ENCODE assay signal across 10 cellular contexts in the genomic region with DNA sequence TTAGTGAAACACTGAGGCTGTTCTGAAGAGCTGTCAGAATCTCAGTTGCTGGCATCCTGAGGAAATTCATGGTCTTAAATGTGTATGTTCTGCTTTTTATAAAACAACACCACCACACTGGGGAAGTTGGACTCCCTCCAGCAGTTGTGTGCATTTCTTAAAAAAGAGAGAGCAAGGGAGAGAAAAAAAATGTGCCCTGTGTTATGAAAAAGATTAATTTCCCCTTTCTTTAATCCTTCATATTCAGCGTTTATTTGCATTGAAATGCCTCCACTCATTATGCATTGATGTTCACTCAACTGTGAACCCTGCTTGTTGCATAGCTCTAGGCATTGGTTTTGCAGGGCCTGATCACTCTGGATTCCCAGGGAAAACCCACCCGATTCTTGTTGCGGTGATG. TPM values are rescaled to one million over a fixed set of nuclear protein-coding genes. Genes with fewer than 3 reads are reported as not detected.
DNase-seq lines count a peak whose midpoint lies in the region; ATAC-seq and TF ChIP-seq lines count a peak whose summit lies in the region.
"Had no signal": no experiment of that assay in that cellular context is flagged by ENCODE, and none has a peak within 500 bp of the region (broad histone marks: within the 10 kb centered on the region; RNA-seq: fewer than 3 reads in every experiment).

No MANE protein-coding gene starts in this region.

- intact Hi-C loops in activated CD4-positive, alpha-beta T cell treated with anti-CD3 and anti-CD28 coated beads for 36 hours (cut with DNase I, micrococcal nuclease), result no loop called here
- intact Hi-C loops in activated CD4-positive, alpha-beta T cell treated with anti-CD3 and anti-CD28 coated beads, Interleukin-2, amount 10 ng/mL, durations not matched to agents 24 days and 14 days (cut with micrococcal nuclease), result no loop called here

- H3K9me3 Mint-ChIP-seq in activated CD4-positive, alpha-beta T cell treated with anti-CD3 and anti-CD28 coated beads for 36 hours (ENCODE audit: low read depth), result no peaks in the 10 kb centered on the region
- H3K9me3 Mint-ChIP-seq in activated CD4-positive, alpha-beta T cell treated with anti-CD3 and anti-CD28 coated beads, Interleukin-2, amount 10 ng/mL, durations not matched to agents 24 days and 14 days, result no peaks in the 10 kb centered on the region
- H3K9me3 Mint-ChIP-seq in stimulated activated memory B cell treated with anti-CD40 and anti-IgM and Interleukin-4, amounts not matched to agents 10 μg/mL and 1 μg/mL and 100 μg/mL, for 72 hours, result no peaks in the 10 kb centered on the region

- H3K4me3 Mint-ChIP-seq in activated CD4-positive, alpha-beta T cell treated with anti-CD3 and anti-CD28 coated beads for 36 hours, result no peak overlapping the region
- H3K4me3 Mint-ChIP-seq in activated CD4-positive, alpha-beta T cell treated with anti-CD3 and anti-CD28 coated beads, Interleukin-2, amount 10 ng/mL, durations not matched to agents 24 days and 14 days, result no peak overlapping the region
- no peak overlapping the region for H3K4me3 Mint-ChIP-seq in stimulated activated memory B cell treated with anti-CD40 and anti-IgM and Interleukin-4, amounts not matched to agents 10 μg/mL and 1 μg/mL and 100 μg/mL, for 72 hours

- H3K27ac Mint-ChIP-seq in activated CD4-positive, alpha-beta T cell treated with anti-CD3 and anti-CD28 coated beads for 36 hours, result peak overlapping the region; percentile 59
- H3K27ac Mint-ChIP-seq in activated CD4-positive, alpha-beta T cell treated with anti-CD3 and anti-CD28 coated beads, Interleukin-2, amount 10 ng/mL, durations not matched to agents 24 days and 14 days, result no peak overlapping the region
- peak overlapping the region; percentile 54 for H3K27ac Mint-ChIP-seq in stimulated activated memory B cell treated with anti-CD40 and anti-IgM and Interleukin-4, amounts not matched to agents 10 μg/mL and 1 μg/mL and 100 μg/mL, for 72 hours

- no peak for TF ChIP-seq POLR2A in GM18505 (IDR thresholded peaks at IDR 0.05; ENCODE audit: borderline replicate concordance, extremely low read depth, insufficient read depth, insufficient read length)

- ATAC-seq in activated CD4-positive, alpha-beta T cell treated with anti-CD3 and anti-CD28 coated beads for 36 hours, result no peak
- peak; percentile 42 for ATAC-seq in stimulated activated memory B cell treated with anti-CD40 and anti-IgM and Interleukin-4, amounts not matched to agents 10 μg/mL and 1 μg/mL and 100 μg/mL, for 72 hours
- ATAC-seq in GM18505 (IDR thresholded peaks at IDR 0.05; ENCODE audit: unreplicated experiment) (no peak), HG03139 (IDR thresholded peaks at IDR 0.05; ENCODE audit: unreplicated experiment) (no peak)

- CTCF ChIA-PET in activated CD4-positive, alpha-beta T cell treated with anti-CD3 and anti-CD28 coated beads for 36 hours (lab: Charles Lee), result interaction anchor here (0.6 to 1.5 kb wide), 3 partner anchors 11 to 951 kb away, joined by 3 to 5 read pairs (median 4); no protein-coding TSS in a partner anchor

- POLR2A ChIA-PET in activated CD4-positive, alpha-beta T cell treated with anti-CD3 and anti-CD28 coated beads for 36 hours (lab: Charles Lee), result no interaction called here

- H3K27me3 Mint-ChIP-seq in activated CD4-positive, alpha-beta T cell treated with anti-CD3 and anti-CD28 coated beads for 36 hours, result no peaks in the 10 kb centered on the region
- no peaks in the 10 kb centered on the region for H3K27me3 Mint-ChIP-seq in activated CD4-positive, alpha-beta T cell treated with anti-CD3 and anti-CD28 coated beads, Interleukin-2, amount 10 ng/mL, durations not matched to agents 24 days and 14 days
- no peaks in the 10 kb centered on the region for H3K27me3 Mint-ChIP-seq in stimulated activated memory B cell treated with anti-CD40 and anti-IgM and Interleukin-4, amounts not matched to agents 10 μg/mL and 1 μg/mL and 100 μg/mL, for 72 hours

- no peaks in the 10 kb centered on the region for H3K36me3 Mint-ChIP-seq in activated CD4-positive, alpha-beta T cell treated with anti-CD3 and anti-CD28 coated beads for 36 hours (ENCODE audit: low read depth)
- peaks cover 22% of the 10 kb centered on the region for H3K36me3 Mint-ChIP-seq in activated CD4-positive, alpha-beta T cell treated with anti-CD3 and anti-CD28 coated beads, Interleukin-2, amount 10 ng/mL, durations not matched to agents 24 days and 14 days (ENCODE audit: low read depth)
- no peaks in the 10 kb centered on the region for H3K36me3 Mint-ChIP-seq in stimulated activated memory B cell treated with anti-CD40 and anti-IgM and Interleukin-4, amounts not matched to agents 10 μg/mL and 1 μg/mL and 100 μg/mL, for 72 hours

- DNase-seq in activated CD4-positive, alpha-beta T cell treated with anti-CD3 and anti-CD28 coated beads for 36 hours, result no peak
- DNase-seq in activated CD4-positive, alpha-beta T cell treated with anti-CD3 and anti-CD28 coated beads, Interleukin-2, amount 10 ng/mL, durations not matched to agents 24 days and 14 days, result no peak
- peak; percentile 74 for DNase-seq in SIG-M5 treated with dmso at 0.1 percent for 504 hours (lab: John Stamatoyannopoulos, UW; ENCODE audit: unreplicated experiment)
- peak; percentile 50 for DNase-seq in germinal center (ENCODE audit: low spot score)
- no peak for DNase-seq in EL
- DNase-seq: NCI-H2029, T-helper 1 cell had no signal

- H3K4me1 Mint-ChIP-seq in activated CD4-positive, alpha-beta T cell treated with anti-CD3 and anti-CD28 coated beads for 36 hours, result peaks cover 51% of the 10 kb centered on the region
- H3K4me1 Mint-ChIP-seq in activated CD4-positive, alpha-beta T cell treated with anti-CD3 and anti-CD28 coated beads, Interleukin-2, amount 10 ng/mL, durations not matched to agents 24 days and 14 days, result peaks cover 33% of the 10 kb centered on the region
- peaks cover 31% of the 10 kb centered on the region for H3K4me1 Mint-ChIP-seq in stimulated activated memory B cell treated with anti-CD40 and anti-IgM and Interleukin-4, amounts not matched to agents 10 μg/mL and 1 μg/mL and 100 μg/mL, for 72 hours

RNA-seq across cellular contexts. Expression of a gene that starts 4.4 kb away (rescaled TPM):
- total RNA-seq in activated CD4-positive, alpha-beta T cell treated with anti-CD3 and anti-CD28 coated beads for 36 hours, result 10 to 100 TPM; 39.8 to 44.5 TPM
- 62.4 and 63.9 TPM in 2 replicates for total RNA-seq in activated CD4-positive, alpha-beta T cell treated with anti-CD3 and anti-CD28 coated beads, Interleukin-2, amount 10 ng/mL, durations not matched to agents 24 days and 14 days

Comparison
In these comparisons a context has a peak if more than half of its experiments do, and no peak if none do; other contexts are left out.
1. DNase-seq: peak in SIG-M5 treated with dmso at 0.1 percent for 504 hours (single experiment) and germinal center (single experiment); none in activated CD4-positive, alpha-beta T cell treated with anti-CD3 and anti-CD28 coated beads for 36 hours (single experiment), activated CD4-positive, alpha-beta T cell treated with anti-CD3 and anti-CD28 coated beads, Interleukin-2, amount 10 ng/mL, durations not matched to agents 24 days and 14 days (single experiment) and EL (single experiment).